In genomic region chr1:23825076-23825761, GRCh38 we compare ENCODE assay signal across 1 cellular context.
TF ChIP-seq lines count a peak whose summit lies in the region.

Gene HMGCL (minus strand): TSS chr1:23825429. CDS start chr1:23825415, 14 bp downstream.

TF ChIP-seq in SK-N-SH, 30 proteins besides CTCF, POLR2A, EP300 and RAD21 (continued from another document):
- TF ChIP-seq REST (IDR thresholded peaks at IDR 0.05; ENCODE audit: low read depth, low read length) = peak; percentile 74
- peak; percentile 80 for TF ChIP-seq ELF1 (IDR thresholded peaks at IDR 0.05)
- no peak for TF ChIP-seq EZH2phosphoT487 (IDR thresholded peaks at IDR 0.05; ENCODE audit: borderline replicate concordance, low read depth)
TF ChIP-seq in SK-N-SH: peak in this region for 12.
